In the genomic region with DNA sequence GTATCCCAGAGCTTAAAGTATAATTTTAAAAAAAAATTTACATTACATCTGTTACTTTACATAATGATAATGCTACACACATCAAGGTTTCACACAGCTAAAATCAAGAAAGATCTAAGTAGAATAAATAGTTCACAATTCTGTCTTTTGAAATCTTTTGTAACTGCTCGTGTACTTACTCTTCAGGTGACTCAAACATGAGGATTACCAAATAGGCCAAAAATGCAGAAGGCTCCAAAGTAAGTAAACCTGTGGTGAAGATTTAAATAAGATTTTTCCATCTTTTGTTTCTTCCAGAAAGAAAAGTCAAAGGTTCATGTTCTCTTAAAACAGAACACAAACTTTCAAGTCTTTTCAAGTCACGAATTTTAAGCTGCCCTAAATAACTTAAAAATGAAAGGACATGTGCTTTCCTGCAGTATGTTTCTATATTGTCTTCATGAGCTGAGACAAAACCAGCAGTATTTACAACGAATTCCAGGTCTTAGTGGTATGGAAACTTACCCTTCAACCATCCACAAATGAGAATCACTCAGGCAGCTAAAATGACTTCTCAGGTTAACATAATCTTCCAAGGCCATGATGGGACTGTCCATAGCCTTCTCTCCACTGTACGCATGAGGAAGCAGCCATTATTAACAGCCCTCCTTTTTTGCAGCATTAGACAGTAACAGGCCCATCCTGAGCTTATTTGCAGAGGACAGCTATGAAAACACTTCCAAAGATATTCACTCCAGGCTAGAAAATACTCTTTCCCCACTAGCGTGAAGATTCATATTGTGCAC, we compare ENCODE assay signal across 18 cellular contexts.
DNase-seq lines count a peak whose midpoint lies in the region; ATAC-seq, FAIRE-seq and TF ChIP-seq lines count a peak whose summit lies in the region.
"Had no signal": no experiment of that assay in that cellular context is flagged by ENCODE, and none has a peak within 500 bp of the region (broad histone marks: within the 10 kb centered on the region; RNA-seq: fewer than 3 reads in every experiment).

No MANE protein-coding gene starts in this region.

- in situ Hi-C loops in GM12878 (cut with MboI) = no loop called here

- H3K9ac ChIP-seq in GM12878 (ENCODE audit: control insufficient read depth, insufficient read depth, low read length) (no peak overlapping the region), mesenchymal stem cell (ENCODE audit: low read length) (no peak overlapping the region)

- FAIRE-seq in GM12878 (lab: Jason Lieb, UNC) = peak; percentile 7
- FAIRE-seq: A204.1, D721Med, H54 had no signal

- H3K36me3 ChIP-seq in GM12878 (ENCODE audit: control insufficient read depth in 2 of 2, insufficient read depth in 2 of 2, low read length in 1 of 2) = no peaks in the 10 kb centered on the region
- H3K36me3 ChIP-seq in mesenchymal stem cell (ENCODE audit: control insufficient read depth in 1 of 2, insufficient read depth in 2 of 2, low read depth in 1 of 2, low read length in 2 of 2) = no peaks in the 10 kb centered on the region
- H3K36me3 ChIP-seq: BE2C had no signal

- DNase-seq in GM12878 (ENCODE audit: low read depth, low spot score) = no peak
- peak; percentile 65 for DNase-seq in epithelial cell of esophagus (ENCODE audit: low read depth)
- DNase-seq in mesenchymal stem cell = no peak
- DNase-seq in activated CD4-positive, alpha-beta T cell treated with anti-CD3 and anti-CD28 coated beads for 1 hour = no peak
- no peak for DNase-seq in stimulated activated CD4-positive, alpha-beta T cell treated with anti-CD3 and anti-CD28 coated beads, Interleukin-2, amount 100 ng/mL, for 24 hours
- DNase-seq in islet precursor cell = no peak
- DNase-seq in NCI-H1436 treated with DMSO at 0.1 percent for 48 hours (lab: John Stamatoyannopoulos, UW) = no peak
- DNase-seq: ACHN; BE2C; C1 segment of cervical spinal cord; CD4-positive, CD25-positive, alpha-beta regulatory T cell; CD8-positive, alpha-beta memory T cell; COR-L47; GDM1; HCEC 1CT had no signal

- TF ChIP-seq CTCF in GM12878 (IDR thresholded peaks at IDR 0.05 in 2 of 3, conservative IDR thresholded peaks at IDR 0.05 in 1 of 3; ENCODE audit: control insufficient read depth in 2 of 3, extremely low read depth in 1 of 3, insufficient read depth in 1 of 3, low read depth in 3 of 3, low read length in 3 of 3) (no peak), epithelial cell of esophagus (IDR thresholded peaks at IDR 0.05; ENCODE audit: insufficient read depth, low read depth, low read length, missing control alignments) (no peak)

- TF ChIP-seq EP300 in GM12878 (IDR thresholded peaks at IDR 0.05; ENCODE audit: borderline replicate concordance in 1 of 2, control insufficient read depth in 1 of 2, low read depth in 2 of 2, low read length in 2 of 2) = no peak

- no peak overlapping the region for H3K23ac ChIP-seq in mesenchymal stem cell (ENCODE audit: low read length in 2 of 2)

- H3K4me2 ChIP-seq in GM12878 (ENCODE audit: control insufficient read depth, insufficient read depth) (no peak overlapping the region), mesenchymal stem cell (ENCODE audit: low read length, poor library complexity, severe bottlenecking) (no peak overlapping the region)

- no peak overlapping the region for H2BK15ac ChIP-seq in mesenchymal stem cell (ENCODE audit: low read depth, poor library complexity, severe bottlenecking)

- CTCF ChIA-PET in GM12878 (lab: Yijun Ruan, JAX) = no interaction called here

- H3K18ac ChIP-seq in mesenchymal stem cell (ENCODE audit: low read depth in 1 of 2, low read length in 2 of 2) = peak overlapping the region in 1 of 2 experiments; percentile 48

- H4K8ac ChIP-seq in mesenchymal stem cell (ENCODE audit: low read length) = no peak overlapping the region

- 17% methylated on average over 5 of the region's 5 CpGs for WGBS in GM12878 (ENCODE audit: insufficient coverage, insufficient replicate concordance, low lambda C conversion rate, missing lambda C conversion rate)
- 74% methylated on average over 5 of the region's 5 CpGs for WGBS in mesenchymal stem cell

- no peak for TF ChIP-seq POLR2A in GM12878 (IDR thresholded peaks at IDR 0.05; ENCODE audit: low read depth, low read length)

- H3K27ac ChIP-seq in GM12878 (ENCODE audit: control insufficient read depth, insufficient read depth) (no peak overlapping the region), mesenchymal stem cell (ENCODE audit: low read length, poor library complexity, severe bottlenecking) (no peak overlapping the region)

- no peaks in the 10 kb centered on the region for H3K4me1 ChIP-seq in GM12878 (ENCODE audit: control insufficient read depth, insufficient read depth, low read length)
- peaks cover 2% of the 10 kb centered on the region for H3K4me1 ChIP-seq in mesenchymal stem cell (ENCODE audit: control insufficient read depth, insufficient read depth, low read depth, low read length)
- H3K4me1 ChIP-seq: BE2C had no signal

- TF ChIP-seq RAD21 in GM12878 (IDR thresholded peaks at IDR 0.05; ENCODE audit: insufficient read depth, low read depth, low read length) = no peak

- H2AK5ac ChIP-seq in mesenchymal stem cell (ENCODE audit: low read length, severe bottlenecking) = no peak overlapping the region

- no peak for ATAC-seq in GM12878

- SMC1A ChIA-PET in GM12878 (lab: Charles Lee; ENCODE audit: uncharacterized antibody, unreplicated experiment) = interaction anchor here (0.8 kb wide), 1 partner anchor 10 kb away, joined by 3 read pairs; no protein-coding TSS in a partner anchor

- H3K9me3 ChIP-seq in GM12878 (replicated peaks; ENCODE audit: control insufficient read depth, insufficient read depth, low read length) = no peaks in the 10 kb centered on the region
- no peaks in the 10 kb centered on the region for H3K9me3 ChIP-seq in mesenchymal stem cell (ENCODE audit: control insufficient read depth, low read length)
- H3K9me3 ChIP-seq: BE2C had no signal

- H3K4ac ChIP-seq in mesenchymal stem cell (ENCODE audit: low read depth in 1 of 2, low read length in 2 of 2) = peak overlapping the region in 1 of 2 experiments; percentile 89

- H3K79me1 ChIP-seq in mesenchymal stem cell (replicated peaks; ENCODE audit: low read length, poor library complexity, severe bottlenecking) = no peaks in the 10 kb centered on the region

- RAD21 ChIA-PET in GM12878 (lab: Charles Lee; ENCODE audit: unreplicated experiment) = no interaction called here

- no peak overlapping the region for H3K14ac ChIP-seq in mesenchymal stem cell (ENCODE audit: low read length in 2 of 2)

- POLR2A ChIA-PET in GM12878 (lab: Charles Lee) = no interaction called here

- BruUV-seq in GM12878 (replicated peaks; lab: Mats Ljungman, UMichigan) = no TSS peak

- H3K27me3 ChIP-seq in GM12878 (replicated peaks in 1 of 2; ENCODE audit: control insufficient read depth in 2 of 2, insufficient read depth in 2 of 2, low read length in 1 of 2) = no peaks in the 10 kb centered on the region
- no peaks in the 10 kb centered on the region for H3K27me3 ChIP-seq in mesenchymal stem cell (ENCODE audit: control insufficient read depth in 1 of 2, insufficient read depth in 1 of 2, low read length in 2 of 2)
- H3K27me3 ChIP-seq: BE2C had no signal

- H2AFZ ChIP-seq in GM12878 (ENCODE audit: control insufficient read depth, low read depth, low read length) (no peak overlapping the region), mesenchymal stem cell (ENCODE audit: low read depth, low read length) (no peak overlapping the region)

- intact Hi-C loops in GM12878 (cut with micrococcal nuclease; ENCODE audit: unreplicated experiment) = no loop called here

- no peaks in the 10 kb centered on the region for H4K20me1 ChIP-seq in GM12878 (ENCODE audit: control insufficient read depth, insufficient read depth)

- no peak overlapping the region for H4K91ac ChIP-seq in mesenchymal stem cell (ENCODE audit: low read length)

- no peak overlapping the region for H2BK5ac ChIP-seq in mesenchymal stem cell (ENCODE audit: low read depth, low read length, poor library complexity, severe bottlenecking)

- H3K4me3 ChIP-seq in GM12878 = no peak overlapping the region
- no peak overlapping the region for H3K4me3 ChIP-seq in epithelial cell of esophagus (ENCODE audit: low read length)
- no peak overlapping the region for H3K4me3 ChIP-seq in mesenchymal stem cell (ENCODE audit: insufficient read depth in 1 of 2, low read depth in 1 of 2, low read length in 2 of 2)

- H2BK12ac ChIP-seq in mesenchymal stem cell (ENCODE audit: low read length in 2 of 2) = no peak overlapping the region

- H3K79me2 ChIP-seq in GM12878 (ENCODE audit: control insufficient read depth, insufficient read depth, low read length) = no peaks in the 10 kb centered on the region

- H2BK120ac ChIP-seq in mesenchymal stem cell (ENCODE audit: low read depth, low read length) = peak overlapping the region; percentile 79

TF ChIP-seq in GM12878, 131 proteins besides CTCF, POLR2A, EP300 and RAD21 (continues in another document):
- no peak for TF ChIP-seq MAX (IDR thresholded peaks at IDR 0.05; ENCODE audit: low read depth, low read length)
- TF ChIP-seq, protein P1, sequence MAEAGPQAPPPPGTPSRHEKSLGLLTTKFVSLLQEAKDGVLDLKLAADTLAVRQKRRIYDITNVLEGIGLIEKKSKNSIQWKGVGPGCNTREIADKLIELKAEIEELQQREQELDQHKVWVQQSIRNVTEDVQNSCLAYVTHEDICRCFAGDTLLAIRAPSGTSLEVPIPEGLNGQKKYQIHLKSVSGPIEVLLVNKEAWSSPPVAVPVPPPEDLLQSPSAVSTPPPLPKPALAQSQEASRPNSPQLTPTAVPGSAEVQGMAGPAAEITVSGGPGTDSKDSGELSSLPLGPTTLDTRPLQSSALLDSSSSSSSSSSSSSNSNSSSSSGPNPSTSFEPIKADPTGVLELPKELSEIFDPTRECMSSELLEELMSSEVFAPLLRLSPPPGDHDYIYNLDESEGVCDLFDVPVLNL (IDR thresholded peaks at IDR 0.05; ENCODE audit: low read depth, low read length) = no peak
